In the genomic region with DNA sequence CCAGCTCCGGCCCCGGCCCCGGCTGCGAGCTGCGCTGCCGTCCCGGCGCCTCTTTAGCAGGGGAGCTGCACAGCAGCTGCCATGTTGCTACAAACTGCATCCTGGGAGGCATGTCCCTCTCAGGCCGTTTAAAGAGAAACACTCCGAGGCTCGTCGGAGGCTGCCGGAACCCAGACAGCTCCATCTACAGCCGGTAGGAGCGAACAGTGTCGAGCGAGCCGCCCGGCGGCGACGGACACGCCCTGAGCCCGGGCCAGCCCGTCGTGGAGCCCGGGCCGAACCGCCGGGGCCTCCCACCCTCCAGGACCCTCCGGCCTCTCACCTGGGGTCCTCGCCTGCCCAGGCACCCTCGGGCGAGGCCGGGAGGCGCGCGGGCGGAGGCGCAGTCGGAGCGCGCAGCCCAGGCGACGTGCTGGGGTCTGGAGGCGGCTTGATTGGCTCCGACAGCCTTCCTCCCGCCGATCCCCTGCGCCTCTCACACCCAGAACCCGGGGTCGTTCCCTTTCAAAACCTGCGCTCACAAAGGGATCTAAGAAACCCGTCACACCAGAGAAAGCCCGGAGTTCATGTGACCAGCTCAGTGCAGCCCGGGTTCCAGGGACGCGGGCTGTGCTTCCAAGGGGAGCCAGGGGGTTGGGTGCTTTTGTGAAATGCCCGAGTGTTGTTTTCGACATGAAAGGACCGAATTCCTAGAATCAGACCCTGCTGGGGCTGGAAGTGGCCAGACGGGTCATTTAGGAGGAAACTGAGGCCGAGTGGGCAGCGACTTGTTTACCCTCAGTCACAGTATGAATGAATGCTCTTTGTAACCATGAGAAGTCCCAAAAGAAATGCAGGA, we compare ENCODE assay signal across 8 cellular contexts. TPM values are rescaled to one million over a fixed set of nuclear protein-coding genes. Genes with fewer than 3 reads are reported as not detected.
DNase-seq lines count a peak whose midpoint lies in the region; ATAC-seq and TF ChIP-seq lines count a peak whose summit lies in the region.

A gene (minus strand): TSS at position 570 of the 838 bp plus-strand sequence. CDS start 5,040 bp downstream, outside the sequence.

- DNase-seq in RPMI8226 (peak; percentile 93), fibroblast of villous mesenchyme (ENCODE audit: low read depth) (peak; percentile 87), neural progenitor cell (ENCODE audit: low spot score) (peak; percentile 90)
- DNase-seq in activated T-helper 2 cell treated with anti-CD3 and anti-CD28 coated beads, Interferon-gamma antibody, Interleukin-2, Interleukin-4, amounts not matched to agents 10 μg/mL and 5 μg/mL and 100 μg/mL, durations not matched to agents 14 hours and 24 hours and 36 hours (ENCODE audit: low spot score): peak; percentile 80

- H3K9ac ChIP-seq in neural progenitor cell (no peak within 1 kb of the TSS), stomach smooth muscle (ENCODE audit: low read length in 2 of 2) (peak within 1 kb of the TSS; percentile 77 to 84)

- H4K20me1 ChIP-seq in DOHH2 (ENCODE audit: control insufficient read depth, insufficient read depth, low read depth, low read length) (no peaks in the 10 kb centered on the region), neural progenitor cell (ENCODE audit: low read depth) (peaks cover 36% of the 10 kb centered on the region)

- H3K9me3 ChIP-seq in DOHH2 (ENCODE audit: control insufficient read depth, insufficient read depth, low read length) (no peaks in the 10 kb centered on the region), neural progenitor cell (ENCODE audit: low read depth) (no peaks in the 10 kb centered on the region), stomach smooth muscle (ENCODE audit: control insufficient read depth in 2 of 2, low read length in 2 of 2) (no peaks in the 10 kb centered on the region)

- no peak for TF ChIP-seq RAD21 in Ishikawa (IDR thresholded peaks at IDR 0.05; ENCODE audit: low read depth)

- peaks cover 40% of the 10 kb centered on the region for H3K79me2 ChIP-seq in DOHH2 (ENCODE audit: control insufficient read depth, low read length)
- H3K79me2 ChIP-seq in neural progenitor cell (ENCODE audit: low read depth): peaks cover 28% of the 10 kb centered on the region

- ATAC-seq in GM21619 (IDR thresholded peaks at IDR 0.05; ENCODE audit: unreplicated experiment): peak; percentile 97

- peaks cover 19% of the 10 kb centered on the region for H3K4me1 Mint-ChIP-seq in activated T-helper 2 cell treated with anti-CD3 and anti-CD28 coated beads, Interferon-gamma antibody, Interleukin-2, Interleukin-4, amounts not matched to agents 10 μg/mL and 5 μg/mL and 100 μg/mL, durations not matched to agents 14 hours and 24 hours and 36 hours (ENCODE audit: low read depth)
- H3K4me1 Mint-ChIP-seq in neural progenitor cell: peaks cover 19% of the 10 kb centered on the region

- H3K4me1 ChIP-seq in DOHH2 (ENCODE audit: control insufficient read depth, low read length): peaks cover 29% of the 10 kb centered on the region
- H3K4me1 ChIP-seq in neural progenitor cell: peaks cover 22% of the 10 kb centered on the region
- H3K4me1 ChIP-seq in stomach smooth muscle (ENCODE audit: control insufficient read depth, insufficient read depth, low read length): peaks cover 25% of the 10 kb centered on the region

- peak; percentile 66 for TF ChIP-seq CTCF in DOHH2 (IDR thresholded peaks at IDR 0.05; ENCODE audit: low read depth, low read length, poor library complexity, severe bottlenecking)
- TF ChIP-seq CTCF in fibroblast of villous mesenchyme (IDR thresholded peaks at IDR 0.05; ENCODE audit: insufficient read depth, low read depth, low read length): peak; percentile 43
- peak; percentile 53 for TF ChIP-seq CTCF in neural progenitor cell (IDR thresholded peaks at IDR 0.05)

- H2AFZ ChIP-seq in neural progenitor cell (replicated peaks): peak within 1 kb of the TSS; percentile 98

- no peak for TF ChIP-seq EP300 in Ishikawa (IDR thresholded peaks at IDR 0.05; ENCODE audit: borderline replicate concordance)

- H3K4me2 ChIP-seq in DOHH2 (ENCODE audit: low read length) (peak within 1 kb of the TSS; percentile 68), neural progenitor cell (peak within 1 kb of the TSS; percentile 84)

- H3K36me3 ChIP-seq in DOHH2 (ENCODE audit: control insufficient read depth, low read length) (peaks cover 14% of the 10 kb centered on the region), neural progenitor cell (no peaks in the 10 kb centered on the region), stomach smooth muscle (ENCODE audit: control insufficient read depth in 2 of 2, insufficient read depth in 2 of 2, low read length in 2 of 2) (peaks cover 0 to 5% of the 10 kb centered on the region in 2 donors)

- peak within 1 kb of the TSS; percentile 84 for H3K4me3 Mint-ChIP-seq in activated T-helper 2 cell treated with anti-CD3 and anti-CD28 coated beads, Interferon-gamma antibody, Interleukin-2, Interleukin-4, amounts not matched to agents 10 μg/mL and 5 μg/mL and 100 μg/mL, durations not matched to agents 14 hours and 24 hours and 36 hours (ENCODE audit: low read depth)
- peak within 1 kb of the TSS; percentile 92 for H3K4me3 Mint-ChIP-seq in neural progenitor cell

- H3K9me3 Mint-ChIP-seq in activated T-helper 2 cell treated with anti-CD3 and anti-CD28 coated beads, Interferon-gamma antibody, Interleukin-2, Interleukin-4, amounts not matched to agents 10 μg/mL and 5 μg/mL and 100 μg/mL, durations not matched to agents 14 hours and 24 hours and 36 hours: no peaks in the 10 kb centered on the region
- H3K9me3 Mint-ChIP-seq in neural progenitor cell: peaks cover 2% of the 10 kb centered on the region

- no peaks in the 10 kb centered on the region for H3K9me2 ChIP-seq in DOHH2 (replicated peaks; ENCODE audit: control insufficient read depth, low read length)

- H3K27ac Mint-ChIP-seq in activated T-helper 2 cell treated with anti-CD3 and anti-CD28 coated beads, Interferon-gamma antibody, Interleukin-2, Interleukin-4, amounts not matched to agents 10 μg/mL and 5 μg/mL and 100 μg/mL, durations not matched to agents 14 hours and 24 hours and 36 hours: peak within 1 kb of the TSS; percentile 79
- peak within 1 kb of the TSS; percentile 86 for H3K27ac Mint-ChIP-seq in neural progenitor cell

- H3K27me3 Mint-ChIP-seq in activated T-helper 2 cell treated with anti-CD3 and anti-CD28 coated beads, Interferon-gamma antibody, Interleukin-2, Interleukin-4, amounts not matched to agents 10 μg/mL and 5 μg/mL and 100 μg/mL, durations not matched to agents 14 hours and 24 hours and 36 hours (ENCODE audit: low read depth): peaks cover 10% of the 10 kb centered on the region
- peaks cover 2% of the 10 kb centered on the region for H3K27me3 Mint-ChIP-seq in neural progenitor cell (ENCODE audit: insufficient read depth, low read depth)

- H3K27ac ChIP-seq in DOHH2 (ENCODE audit: low read depth, low read length): no peak within 1 kb of the TSS
- H3K27ac ChIP-seq in neural progenitor cell: no peak within 1 kb of the TSS
- peak within 1 kb of the TSS; percentile 67 for H3K27ac ChIP-seq in stomach smooth muscle (ENCODE audit: low read length)

- H3F3A ChIP-seq in DOHH2 (ENCODE audit: control insufficient read depth, insufficient read depth) (no peaks in the 10 kb centered on the region; the same call in 1 of the 2 replicates), neural progenitor cell (ENCODE audit: low read depth) (peaks cover 39% of the 10 kb centered on the region)

- peaks cover 6% of the 10 kb centered on the region for H3K36me3 Mint-ChIP-seq in activated T-helper 2 cell treated with anti-CD3 and anti-CD28 coated beads, Interferon-gamma antibody, Interleukin-2, Interleukin-4, amounts not matched to agents 10 μg/mL and 5 μg/mL and 100 μg/mL, durations not matched to agents 14 hours and 24 hours and 36 hours (ENCODE audit: low read depth)
- H3K36me3 Mint-ChIP-seq in neural progenitor cell: peaks cover 2% of the 10 kb centered on the region

- intact Hi-C loops in activated T-helper 2 cell treated with anti-CD3 and anti-CD28 coated beads, Interferon-gamma antibody, Interleukin-2, Interleukin-4, amounts not matched to agents 10 μg/mL and 5 μg/mL and 100 μg/mL, durations not matched to agents 14 hours and 24 hours and 36 hours (cut with micrococcal nuclease): loop anchor here (1.0 to 2.0 kb wide), 2 partner anchors 37 to 164 kb away; a partner anchor contains a TSS

- H3K27me3 ChIP-seq in DOHH2 (ENCODE audit: control insufficient read depth, low read length) (0 out of 2 replicates have a peak, but pooled peaks cover 12% of the 10 kb centered on the region), neural progenitor cell (peaks cover 46% of the 10 kb centered on the region), stomach smooth muscle (ENCODE audit: control insufficient read depth in 1 of 2, insufficient read depth in 2 of 2, low read length in 2 of 2) (peaks cover 3% of the 10 kb centered on the region in 2 donors)

- H3K4me3 ChIP-seq in DOHH2 (ENCODE audit: low read length) (peak within 1 kb of the TSS; percentile 74), fibroblast of villous mesenchyme (ENCODE audit: low read depth, low read length) (peak within 1 kb of the TSS; percentile 76), neural progenitor cell (peak within 1 kb of the TSS; percentile 85), stomach smooth muscle (ENCODE audit: low read length in 2 of 2) (peak within 1 kb of the TSS; percentile 80 to 88)

TF ChIP-seq in Ishikawa, 13 proteins besides CTCF, POLR2A, EP300 and RAD21:
- TF ChIP-seq, protein P1, sequence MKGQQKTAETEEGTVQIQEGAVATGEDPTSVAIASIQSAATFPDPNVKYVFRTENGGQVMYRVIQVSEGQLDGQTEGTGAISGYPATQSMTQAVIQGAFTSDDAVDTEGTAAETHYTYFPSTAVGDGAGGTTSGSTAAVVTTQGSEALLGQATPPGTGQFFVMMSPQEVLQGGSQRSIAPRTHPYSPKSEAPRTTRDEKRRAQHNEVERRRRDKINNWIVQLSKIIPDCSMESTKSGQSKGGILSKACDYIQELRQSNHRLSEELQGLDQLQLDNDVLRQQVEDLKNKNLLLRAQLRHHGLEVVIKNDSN (IDR thresholded peaks at IDR 0.05): no peak
- TF ChIP-seq YY1 (IDR thresholded peaks at IDR 0.05; ENCODE audit: low read depth) (peak; percentile 88), ZBTB7A (IDR thresholded peaks at IDR 0.05; ENCODE audit: low read depth) (0 out of 2 replicates have a peak, but pooled peaks have one; percentile 33), TAF1 (IDR thresholded peaks at IDR 0.05; ENCODE audit: low read depth) (peak; percentile 60)
- TF ChIP-seq, protein P2, sequence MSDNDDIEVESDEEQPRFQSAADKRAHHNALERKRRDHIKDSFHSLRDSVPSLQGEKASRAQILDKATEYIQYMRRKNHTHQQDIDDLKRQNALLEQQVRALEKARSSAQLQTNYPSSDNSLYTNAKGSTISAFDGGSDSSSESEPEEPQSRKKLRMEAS (IDR thresholded peaks at IDR 0.05): peak; percentile 65

RNA-seq across cellular contexts. Expression of the gene that starts here (rescaled TPM):
- total RNA-seq in activated T-helper 2 cell treated with anti-CD3 and anti-CD28 coated beads, Interferon-gamma antibody, Interleukin-2, Interleukin-4, amounts not matched to agents 10 μg/mL and 5 μg/mL and 100 μg/mL, durations not matched to agents 14 hours and 24 hours and 36 hours: 16.6 TPM in 2 replicates
- total RNA-seq in fibroblast of villous mesenchyme (6.0 and 7.7 TPM in 2 replicates), neural progenitor cell (ENCODE audit: low replicate concordance) (6.6 and 11.7 TPM in 2 replicates)
